ENCODE assay signal across 24 cellular contexts in the genomic region with DNA sequence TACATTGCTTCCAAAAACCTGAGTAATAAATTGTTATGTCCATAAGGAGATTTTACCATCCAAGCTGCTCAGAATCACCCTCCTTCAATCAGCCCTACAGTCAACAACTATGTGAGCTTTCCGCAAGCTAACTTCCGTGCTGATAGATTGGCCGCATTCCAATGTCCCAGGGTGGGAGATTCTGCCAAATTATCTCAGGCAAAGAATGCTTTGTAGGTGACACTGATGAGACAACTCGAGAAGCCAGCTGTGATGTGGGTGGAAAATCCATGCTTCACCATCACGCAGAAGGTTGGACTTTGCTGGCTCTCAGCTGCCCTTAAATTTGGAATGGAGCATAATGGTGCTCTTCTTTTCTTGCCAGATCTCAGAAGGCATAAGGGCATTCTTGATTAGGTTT. TPM values are rescaled to one million over a fixed set of nuclear protein-coding genes. Genes with fewer than 3 reads are reported as not detected.
A peak's percentile ranks its signal among the peaks of the same experiment; 100 is the strongest.
DNase-seq lines count a peak whose midpoint lies in the region; ATAC-seq lines count a peak whose summit lies in the region.
"Had no signal": no experiment of that assay in that cellular context is flagged by ENCODE, and none has a peak within 500 bp of the region (broad histone marks: within the 10 kb centered on the region; RNA-seq: fewer than 3 reads in every experiment).

No MANE protein-coding gene starts in this region.

- H3K36me3 ChIP-seq in H7 (replicated peaks; ENCODE audit: control insufficient read depth, insufficient read depth, low read length), result no peaks in the 10 kb centered on the region
- H3K36me3 ChIP-seq: BLaER1, Peyer's patch, SJCRH30 had no signal

- ATAC-seq in GM18907 (IDR thresholded peaks at IDR 0.05; ENCODE audit: unreplicated experiment), result no peak
- ATAC-seq: GM12878 had no signal

- peak; percentile 18 for DNase-seq in H7
- peak; percentile 56 to 93 for DNase-seq in NCI-H446 (lab: John Stamatoyannopoulos, UW)
- peak; percentile 48 for DNase-seq in iPS DF 19.7 (ENCODE audit: low read depth, low spot score)
- DNase-seq in occipital lobe (lab: John Stamatoyannopoulos, UW), result peak; percentile 29
- DNase-seq in NAMALWA (ENCODE audit: low spot score), result no peak
- no peak for DNase-seq in activated CD4-positive, alpha-beta T cell treated with anti-CD3 and anti-CD28 coated beads, Interleukin-2, amount 50 U/mL, for 48 hours
- DNase-seq: CD4-positive, alpha-beta T cell; COR-L47; DND-41; Karpas-422; MV-4-11; NCI-H1417 treated with DMSO at 0.1 percent for 48 hours; NCI-H2029; NCI-H2227 treated with DMSO at 0.1 percent for 48 hours; NCI-H524; NCI-H774; Peyer's patch; SJCRH30 had no signal

- no peak overlapping the region for H3K4me3 ChIP-seq in H7 (ENCODE audit: insufficient read depth, low read depth, low read length)
- H3K4me3 ChIP-seq: BLaER1, GM12878, Peyer's patch, SJCRH30 had no signal

- no peaks in the 10 kb centered on the region for H3K27me3 ChIP-seq in H7 (ENCODE audit: control insufficient read depth, insufficient read depth, low read length)
- H3K27me3 ChIP-seq: BLaER1, Peyer's patch, SJCRH30 had no signal

RNA-seq across cellular contexts. Expression of a gene that starts 44.9 kb away (rescaled TPM):
- total RNA-seq in H7 (2014; rRNA removed; shearing (Covaris generic)), result 0.59 and 0.73 TPM in 2 replicates
- total RNA-seq in occipital lobe, result 33.8 TPM
- total RNA-seq: CD4-positive, alpha-beta T cell; GM12878; H4; M059J; OCI-LY7; Peyer's patch had no signal

Comparison
In these comparisons a context has a peak if more than half of its experiments do, and no peak if none do; other contexts are left out.
1. DNase-seq: peak in H7 (single experiment), NCI-H446 (2 of 2), iPS DF 19.7 (single experiment) and occipital lobe (single experiment); none in NAMALWA (single experiment) and activated CD4-positive, alpha-beta T cell treated with anti-CD3 and anti-CD28 coated beads, Interleukin-2, amount 50 U/mL, for 48 hours (0 of 2).
2. RNA of a gene that starts 44.9 kb away (total RNA-seq): 33.8 TPM in occipital lobe (single experiment); 0.59 to 0.73 TPM in H7; every median in the first group is over 10 times any median in the second.